In genomic region chr22:37069319-37069718, GRCh38 we compare ENCODE assay signal across 21 cellular contexts. TPM values are rescaled to one million over a fixed set of nuclear protein-coding genes. Genes with fewer than 3 reads are reported as not detected.
DNase-seq lines count a peak whose midpoint lies in the region; ATAC-seq and TF ChIP-seq lines count a peak whose summit lies in the region.
"Had no signal": no experiment of that assay in that cellular context is flagged by ENCODE, and none has a peak within 500 bp of the region (broad histone marks: within the 10 kb centered on the region; RNA-seq: fewer than 3 reads in every experiment).

No MANE protein-coding gene starts in this region.

- H3K4me1 Mint-ChIP-seq in activated T-cell treated with anti-CD3 and anti-CD28 coated beads, Interleukin-2, amount 50 U/mL, for 4 hours (ENCODE audit: low read depth) = no peaks in the 10 kb centered on the region
- H3K4me1 Mint-ChIP-seq in WTC11 = peaks cover 2% of the 10 kb centered on the region; the same call in 1 of the 2 replicates
- peaks cover 19% of the 10 kb centered on the region for H3K4me1 Mint-ChIP-seq in stimulated activated effector memory CD8-positive, alpha-beta T cell treated with anti-CD3 and anti-CD28 coated beads, Interleukin-12 subunit alpha, Interleukin-12 subunit beta, amount 100 ng/mL, for 72 hours

- H3K4me1 ChIP-seq in iPS-15b (ENCODE audit: control insufficient read depth, insufficient read depth, low read length) = peaks cover 4% of the 10 kb centered on the region
- no peaks in the 10 kb centered on the region for H3K4me1 ChIP-seq in effector memory CD4-positive, alpha-beta T cell (ENCODE audit: control insufficient read depth, insufficient read depth, low read length, poor library complexity, severe bottlenecking)
- H3K4me1 ChIP-seq: BLaER1, SJCRH30 had no signal

- H3K9ac ChIP-seq in iPS-15b (ENCODE audit: low read depth, low read length) = no peak overlapping the region
- H3K9ac ChIP-seq: BLaER1 had no signal

- ATAC-seq in activated T-cell treated with anti-CD3 and anti-CD28 coated beads, Interleukin-2, amount 50 U/mL, for 4 hours = peak; percentile 25 to 27
- ATAC-seq in WTC11 (peak; percentile 7; the same call in 1 of the 2 replicates), GM18907 (IDR thresholded peaks at IDR 0.05; ENCODE audit: unreplicated experiment) (no peak), HG02623 (IDR thresholded peaks at IDR 0.05; ENCODE audit: unreplicated experiment) (no peak)
- no peak for ATAC-seq in stimulated activated effector memory CD8-positive, alpha-beta T cell treated with anti-CD3 and anti-CD28 coated beads, Interleukin-12 subunit alpha, Interleukin-12 subunit beta, amount 100 ng/mL, for 72 hours

- no peak overlapping the region for H3K4me3 Mint-ChIP-seq in activated T-cell treated with anti-CD3 and anti-CD28 coated beads, Interleukin-2, amount 50 U/mL, for 4 hours
- H3K4me3 Mint-ChIP-seq in WTC11 = 0 out of 2 replicates have a peak overlapping the region, but pooled peaks have one; percentile 20
- H3K4me3 Mint-ChIP-seq in stimulated activated effector memory CD8-positive, alpha-beta T cell treated with anti-CD3 and anti-CD28 coated beads, Interleukin-12 subunit alpha, Interleukin-12 subunit beta, amount 100 ng/mL, for 72 hours = no peak overlapping the region
- H3K4me3 Mint-ChIP-seq: CD8-positive, alpha-beta T cell had no signal

- H3K27me3 ChIP-seq in iPS-15b (ENCODE audit: control insufficient read depth, insufficient read depth, low read length) = peaks cover 28% of the 10 kb centered on the region
- H3K27me3 ChIP-seq in effector memory CD4-positive, alpha-beta T cell (replicated peaks; ENCODE audit: control insufficient read depth, insufficient read depth, low read length, poor library complexity, severe bottlenecking) = peaks cover 6% of the 10 kb centered on the region
- H3K27me3 ChIP-seq: SJCRH30 had no signal

- TF ChIP-seq CTCF in WTC11 (IDR thresholded peaks at IDR 0.05) = no peak

- POLR2A ChIA-PET in WTC11 (lab: Charles Lee) = interaction anchor here (0.6 kb wide), 1 partner anchor 265 kb away, joined by 3 read pairs; no protein-coding TSS in a partner anchor

- DNase-seq in activated T-cell treated with anti-CD3 and anti-CD28 coated beads, Interleukin-2, amount 50 U/mL, for 4 hours = no peak
- DNase-seq in activated T-cell treated with anti-CD3 and anti-CD28 coated beads, Interleukin-2, amount 50 U/mL, for 1 hour = no peak
- DNase-seq in WTC11 (ENCODE audit: low spot score) = no peak
- DNase-seq in stimulated activated effector memory CD8-positive, alpha-beta T cell treated with anti-CD3 and anti-CD28 coated beads, Interleukin-12 subunit alpha, Interleukin-12 subunit beta, amount 100 ng/mL, for 72 hours (ENCODE audit: low spot score in 2 of 2) = no peak
- DNase-seq in effector memory CD4-positive, alpha-beta T cell = no peak
- DNase-seq: 8988T; CD8-positive, alpha-beta T cell; DMS79; HCEC 1CT; KBM-7; NCI-H1417 treated with DMSO at 0.1 percent for 48 hours; NCI-H2029; NCI-H2171; NCI-H446; OCI-M1; SJCRH30 had no signal

- peak overlapping the region; percentile 35 for H3K4me3 ChIP-seq in iPS-15b (ENCODE audit: low read depth, low read length)
- H3K4me3 ChIP-seq in effector memory CD4-positive, alpha-beta T cell (ENCODE audit: insufficient read depth, low read depth, low read length, poor library complexity, severe bottlenecking) = no peak overlapping the region
- H3K4me3 ChIP-seq: BLaER1, SJCRH30 had no signal

- H3K9me3 ChIP-seq in iPS-15b (ENCODE audit: control insufficient read depth, insufficient read depth, low read length) = no peaks in the 10 kb centered on the region
- no peaks in the 10 kb centered on the region for H3K9me3 ChIP-seq in effector memory CD4-positive, alpha-beta T cell (ENCODE audit: control insufficient read depth, low read length)
- H3K9me3 ChIP-seq: SJCRH30 had no signal

- peaks cover 4% of the 10 kb centered on the region for H3K36me3 Mint-ChIP-seq in activated T-cell treated with anti-CD3 and anti-CD28 coated beads, Interleukin-2, amount 50 U/mL, for 4 hours (ENCODE audit: insufficient read depth)
- H3K36me3 Mint-ChIP-seq in WTC11 = no peaks in the 10 kb centered on the region
- peaks cover 42% of the 10 kb centered on the region for H3K36me3 Mint-ChIP-seq in stimulated activated effector memory CD8-positive, alpha-beta T cell treated with anti-CD3 and anti-CD28 coated beads, Interleukin-12 subunit alpha, Interleukin-12 subunit beta, amount 100 ng/mL, for 72 hours

- CTCF ChIA-PET in WTC11 (lab: Charles Lee) = interaction anchor here (0.7 to 2.3 kb wide), 15 partner anchors 14 to 388 kb away, joined by 3 to 8 read pairs (median 4); partner anchors contain the start of gene KCTD17

- H3K27ac Mint-ChIP-seq in WTC11 = no peak overlapping the region
- H3K27ac Mint-ChIP-seq in stimulated activated effector memory CD8-positive, alpha-beta T cell treated with anti-CD3 and anti-CD28 coated beads, Interleukin-12 subunit alpha, Interleukin-12 subunit beta, amount 100 ng/mL, for 72 hours = peak overlapping the region; percentile 65
- H3K27ac Mint-ChIP-seq: CD8-positive, alpha-beta T cell had no signal

- H3K27ac ChIP-seq in effector memory CD4-positive, alpha-beta T cell (ENCODE audit: insufficient read depth, low read length, poor library complexity, severe bottlenecking) = no peak overlapping the region
- H3K27ac ChIP-seq: BLaER1, RWPE1, SJCRH30 had no signal

- H3K9me3 Mint-ChIP-seq in activated T-cell treated with anti-CD3 and anti-CD28 coated beads, Interleukin-2, amount 50 U/mL, for 4 hours = no peaks in the 10 kb centered on the region
- H3K9me3 Mint-ChIP-seq in WTC11 = no peaks in the 10 kb centered on the region
- no peaks in the 10 kb centered on the region for H3K9me3 Mint-ChIP-seq in stimulated activated effector memory CD8-positive, alpha-beta T cell treated with anti-CD3 and anti-CD28 coated beads, Interleukin-12 subunit alpha, Interleukin-12 subunit beta, amount 100 ng/mL, for 72 hours
- H3K9me3 Mint-ChIP-seq: CD8-positive, alpha-beta T cell had no signal

- peaks cover 2% of the 10 kb centered on the region for H3K36me3 ChIP-seq in iPS-15b (ENCODE audit: control insufficient read depth, insufficient read depth, low read length)
- no peaks in the 10 kb centered on the region for H3K36me3 ChIP-seq in effector memory CD4-positive, alpha-beta T cell (ENCODE audit: control insufficient read depth, insufficient read depth, low read length)
- H3K36me3 ChIP-seq: BLaER1, SJCRH30 had no signal

- H3K27me3 Mint-ChIP-seq in activated T-cell treated with anti-CD3 and anti-CD28 coated beads, Interleukin-2, amount 50 U/mL, for 4 hours (ENCODE audit: low read depth) = peaks cover 16% of the 10 kb centered on the region
- H3K27me3 Mint-ChIP-seq in WTC11 (ENCODE audit: low read depth) = peaks cover 39% of the 10 kb centered on the region

TF ChIP-seq in WTC11, 78 proteins besides CTCF, POLR2A, EP300 and RAD21:
- TF ChIP-seq JAZF1 (CRISPR knock-in tag; IDR thresholded peaks at IDR 0.05) (no peak), E2F1 (CRISPR knock-in tag; IDR thresholded peaks at IDR 0.05) (no peak), JUN (CRISPR knock-in tag; IDR thresholded peaks at IDR 0.05) (no peak), TEAD4 (CRISPR knock-in tag; IDR thresholded peaks at IDR 0.05) (no peak), TP53 (CRISPR knock-in tag; IDR thresholded peaks at IDR 0.05) (no peak), CDX4 (CRISPR knock-in tag; IDR thresholded peaks at IDR 0.05; ENCODE audit: borderline replicate concordance) (no peak), ZNF121 (CRISPR knock-in tag; IDR thresholded peaks at IDR 0.05) (no peak)

RNA-seq across cellular contexts. Expression of gene KCTD17, which starts 17.8 kb away (rescaled TPM):
- 10 to 100 TPM; 33.8 to 39.6 (median 34.3) TPM for total RNA-seq in activated T-cell treated with anti-CD3 and anti-CD28 coated beads, Interleukin-2, amount 50 U/mL, for 4 hours
- 29.4 to 36.3 TPM (median 31.5 TPM) in 3 replicates for total RNA-seq in WTC11 (2021)

RNA-seq across cellular contexts. Expression of gene TMPRSS6, which starts 40.2 kb away (rescaled TPM):
- 1 to 10 TPM in 1 of 3 donors, under 1 TPM in 2; 0.76 to 1.3 (median 0.89) TPM for total RNA-seq in activated T-cell treated with anti-CD3 and anti-CD28 coated beads, Interleukin-2, amount 50 U/mL, for 4 hours
- total RNA-seq in WTC11 (2021) = 0.11 to 0.14 TPM in 2 of 3 replicates, not detected in the other
- total RNA-seq: SJCRH30 had no signal

RNA-seq across cellular contexts. Expression of gene MPST, which starts 49.8 kb away (rescaled TPM):
- 1 to 10 TPM; 4.7 to 7.2 (median 6.0) TPM for total RNA-seq in activated T-cell treated with anti-CD3 and anti-CD28 coated beads, Interleukin-2, amount 50 U/mL, for 4 hours
- total RNA-seq in WTC11 (2021) = 86.6 to 101 TPM (median 98.7 TPM) in 3 replicates

RNA-seq across cellular contexts. Expression of gene TST, which starts 50.1 kb away (rescaled TPM):
- 1 to 10 TPM; 1.2 TPM for total RNA-seq in activated T-cell treated with anti-CD3 and anti-CD28 coated beads, Interleukin-2, amount 50 U/mL, for 4 hours
- total RNA-seq in WTC11 (2021) = 24.4 to 33.3 TPM (median 32.8 TPM) in 3 replicates
- total RNA-seq: CD8-positive, alpha-beta T cell had no signal

Comparison
In these comparisons a context has a peak if more than half of its experiments do, and no peak if none do; other contexts are left out.
1. ATAC-seq: peak in activated T-cell treated with anti-CD3 and anti-CD28 coated beads, Interleukin-2, amount 50 U/mL, for 4 hours (2 of 2) and WTC11 (single experiment); none in stimulated activated effector memory CD8-positive, alpha-beta T cell treated with anti-CD3 and anti-CD28 coated beads, Interleukin-12 subunit alpha, Interleukin-12 subunit beta, amount 100 ng/mL, for 72 hours (single experiment), GM18907 (single experiment) and HG02623 (single experiment).
2. RNA of gene MPST, which starts 49.8 kb away (total RNA-seq): 86.6 to 101 TPM in WTC11; 4.7 to 7.2 TPM in activated T-cell treated with anti-CD3 and anti-CD28 coated beads, Interleukin-2, amount 50 U/mL, for 4 hours; every median in the first group is over 10 times any median in the second.